Comparison of ENCODE assay signal across 18 cellular contexts in genomic region chr10:22761569-22762220, GRCh38. TPM values are rescaled to one million over a fixed set of nuclear protein-coding genes. Genes with fewer than 3 reads are reported as not detected.
DNase-seq lines count a peak whose midpoint lies in the region; ATAC-seq and TF ChIP-seq lines count a peak whose summit lies in the region.
"Had no signal": no experiment of that assay in that cellular context is flagged by ENCODE, and none has a peak within 500 bp of the region (broad histone marks: within the 10 kb centered on the region; RNA-seq: fewer than 3 reads in every experiment).

No MANE protein-coding gene starts in this region.

- TF ChIP-seq CTCF in MCF 10A (IDR thresholded peaks at IDR 0.05; ENCODE audit: unreplicated experiment) = no peak

- no peaks in the 10 kb centered on the region for H3K4me1 ChIP-seq in GM23248 (ENCODE audit: insufficient read depth)

- H3K9me2 ChIP-seq in GM23248 (ENCODE audit: insufficient read depth) = no peaks in the 10 kb centered on the region

- 95 to 100% methylated on average over 1 of the region's 1 CpG for WGBS in GM23248 (ENCODE audit: low coverage in 1 of 2, low lambda C conversion rate in 2 of 2, missing lambda C conversion rate in 2 of 2), 2 experiments

- POLR2A ChIA-PET in MCF 10A (lab: Yijun Ruan, JAX) = interaction anchor here (0.6 kb wide), 1 partner anchor 11 kb away, joined by 3 read pairs; no protein-coding TSS in a partner anchor

- H3K27me3 Mint-ChIP-seq in stimulated activated memory B cell treated with anti-CD40 and anti-IgM and Interleukin-4, amounts not matched to agents 10 μg/mL and 1 μg/mL and 100 μg/mL, for 72 hours = no peaks in the 10 kb centered on the region
- no peaks in the 10 kb centered on the region for H3K27me3 Mint-ChIP-seq in MCF 10A (ENCODE audit: insufficient read depth, unreplicated experiment)

- no peak overlapping the region for H3K4me3 Mint-ChIP-seq in stimulated activated memory B cell treated with anti-CD40 and anti-IgM and Interleukin-4, amounts not matched to agents 10 μg/mL and 1 μg/mL and 100 μg/mL, for 72 hours
- no peak overlapping the region for H3K4me3 Mint-ChIP-seq in MCF 10A (ENCODE audit: unreplicated experiment)
- H3K4me3 Mint-ChIP-seq: CD8-positive, alpha-beta memory T cell had no signal

- CTCF ChIA-PET in MCF 10A (lab: Yijun Ruan, JAX) = no interaction called here

- peak overlapping the region; percentile 9 for H3K27ac Mint-ChIP-seq in stimulated activated memory B cell treated with anti-CD40 and anti-IgM and Interleukin-4, amounts not matched to agents 10 μg/mL and 1 μg/mL and 100 μg/mL, for 72 hours
- no peak overlapping the region for H3K27ac Mint-ChIP-seq in MCF 10A (ENCODE audit: low read depth, unreplicated experiment)
- H3K27ac Mint-ChIP-seq: activated naive CD4-positive, alpha-beta T cell treated with anti-CD3 and anti-CD28 coated beads, Interleukin-2, amount 50 U/mL, for 72 hours; CD8-positive, alpha-beta memory T cell had no signal

- no peaks in the 10 kb centered on the region for H3K79me2 ChIP-seq in GM23248 (ENCODE audit: insufficient read depth)

- intact Hi-C loops in MCF 10A (cut with micrococcal nuclease) = no loop called here

- H3K9me3 Mint-ChIP-seq in stimulated activated memory B cell treated with anti-CD40 and anti-IgM and Interleukin-4, amounts not matched to agents 10 μg/mL and 1 μg/mL and 100 μg/mL, for 72 hours = no peaks in the 10 kb centered on the region
- no peaks in the 10 kb centered on the region for H3K9me3 Mint-ChIP-seq in MCF 10A (ENCODE audit: unreplicated experiment)
- H3K9me3 Mint-ChIP-seq: activated naive CD4-positive, alpha-beta T cell treated with anti-CD3 and anti-CD28 coated beads, Interleukin-2, amount 50 U/mL, for 72 hours; CD8-positive, alpha-beta memory T cell had no signal

- H4K20me1 ChIP-seq in GM23248 (ENCODE audit: insufficient read depth) = no peaks in the 10 kb centered on the region

- no peak overlapping the region for H3K4me2 ChIP-seq in GM23248 (ENCODE audit: unreplicated experiment)

- no peak overlapping the region for H3K4me3 ChIP-seq in GM23248
- H3K4me3 ChIP-seq: lower lobe of right lung, right atrium auricular region had no signal

- no TSS peak for BruUV-seq in MCF 10A (replicated peaks; lab: Mats Ljungman, UMichigan)

- no peaks in the 10 kb centered on the region for H3K36me3 ChIP-seq in GM23248 (ENCODE audit: low read depth)
- H3K36me3 ChIP-seq: lower lobe of right lung, right atrium auricular region had no signal

- in situ Hi-C loops in GM23248 (cut with MboI) = no loop called here

- no peak for ATAC-seq in stimulated activated memory B cell treated with anti-CD40 and anti-IgM and Interleukin-4, amounts not matched to agents 10 μg/mL and 1 μg/mL and 100 μg/mL, for 72 hours
- ATAC-seq in HG03097 (IDR thresholded peaks at IDR 0.05; ENCODE audit: low FRiP score, unreplicated experiment) (no peak), GM18858 (IDR thresholded peaks at IDR 0.05; ENCODE audit: unreplicated experiment) (no peak)
- ATAC-seq: activated naive CD4-positive, alpha-beta T cell treated with anti-CD3 and anti-CD28 coated beads, Interleukin-2, amount 50 U/mL, for 72 hours; lower lobe of right lung had no signal

- no peak overlapping the region for H2AFZ ChIP-seq in GM23248

- peaks cover 36% of the 10 kb centered on the region for H3K4me1 Mint-ChIP-seq in stimulated activated memory B cell treated with anti-CD40 and anti-IgM and Interleukin-4, amounts not matched to agents 10 μg/mL and 1 μg/mL and 100 μg/mL, for 72 hours
- no peaks in the 10 kb centered on the region for H3K4me1 Mint-ChIP-seq in MCF 10A (ENCODE audit: insufficient read depth, unreplicated experiment)
- H3K4me1 Mint-ChIP-seq: CD8-positive, alpha-beta memory T cell had no signal

- H3K27me3 ChIP-seq in GM23248 (replicated peaks; ENCODE audit: insufficient read depth) = no peaks in the 10 kb centered on the region
- H3K27me3 ChIP-seq: right atrium auricular region had no signal

- H3K27ac ChIP-seq in GM23248 (no peak overlapping the region), angular gyrus (ENCODE audit: low read depth, low read length) (peak overlapping the region; percentile 94)
- H3K27ac ChIP-seq: lower lobe of right lung, right atrium auricular region had no signal

- no peak overlapping the region for H3K9ac ChIP-seq in GM23248

- no peaks in the 10 kb centered on the region for H3F3A ChIP-seq in GM23248 (ENCODE audit: insufficient read depth)

- H3K36me3 Mint-ChIP-seq in stimulated activated memory B cell treated with anti-CD40 and anti-IgM and Interleukin-4, amounts not matched to agents 10 μg/mL and 1 μg/mL and 100 μg/mL, for 72 hours = no peaks in the 10 kb centered on the region
- H3K36me3 Mint-ChIP-seq in MCF 10A (ENCODE audit: insufficient read depth, unreplicated experiment) = peaks cover under 1% of the 10 kb centered on the region
- H3K36me3 Mint-ChIP-seq: activated naive CD4-positive, alpha-beta T cell treated with anti-CD3 and anti-CD28 coated beads, Interleukin-2, amount 50 U/mL, for 72 hours had no signal

- DNase-seq in GM23248 (peak; percentile 51), hypothalamus (lab: John Stamatoyannopoulos, UW) (peak in 33 of 51 donors; percentile 2 to 89 (median 57)), DMS79 treated with DMSO at 0.1 percent for 48 hours (lab: John Stamatoyannopoulos, UW) (no peak), MCF 10A (ENCODE audit: unreplicated experiment) (no peak)
- DNase-seq: activated CD4-positive, alpha-beta T cell treated with anti-CD3 and anti-CD28 coated beads for 4 hours; CD8-positive, alpha-beta memory T cell; DND-41; lower lobe of right lung; NCI-H1436 treated with DMSO at 0.1 percent for 48 hours; NCI-H526; stimulated activated CD8-positive, alpha-beta memory T cell treated with anti-CD3 and anti-CD28 coated beads, Interleukin-4, amount 100 ng/mL, for 48 hours; SW 1271 had no signal

- no peaks in the 10 kb centered on the region for H3K9me3 ChIP-seq in GM23248 (ENCODE audit: low read depth)
- H3K9me3 ChIP-seq: lower lobe of right lung, right atrium auricular region had no signal

RNA-seq across cellular contexts. Expression of gene PIP4K2A, which starts 47.3 kb away (rescaled TPM):
- total RNA-seq in GM23248 (2014; rRNA removed; shearing (Covaris generic)) = 19.8 and 134 TPM in 2 replicates
- polyA plus RNA-seq in GM23248 (2016; fragmentation: Nextera tagmentation; extraction: Ambion mirVana) = 26.9 and 27.7 TPM in 2 replicates
- 24.2 and 27.5 TPM in 2 replicates for total RNA-seq in MCF 10A (2022)

Comparison
In these comparisons a context has a peak if more than half of its experiments do, and no peak if none do; other contexts are left out.
1. DNase-seq: peak in GM23248 (single experiment) and hypothalamus (33 of 51); none in DMS79 treated with DMSO at 0.1 percent for 48 hours (single experiment) and MCF 10A (single experiment).